In the genomic region with DNA sequence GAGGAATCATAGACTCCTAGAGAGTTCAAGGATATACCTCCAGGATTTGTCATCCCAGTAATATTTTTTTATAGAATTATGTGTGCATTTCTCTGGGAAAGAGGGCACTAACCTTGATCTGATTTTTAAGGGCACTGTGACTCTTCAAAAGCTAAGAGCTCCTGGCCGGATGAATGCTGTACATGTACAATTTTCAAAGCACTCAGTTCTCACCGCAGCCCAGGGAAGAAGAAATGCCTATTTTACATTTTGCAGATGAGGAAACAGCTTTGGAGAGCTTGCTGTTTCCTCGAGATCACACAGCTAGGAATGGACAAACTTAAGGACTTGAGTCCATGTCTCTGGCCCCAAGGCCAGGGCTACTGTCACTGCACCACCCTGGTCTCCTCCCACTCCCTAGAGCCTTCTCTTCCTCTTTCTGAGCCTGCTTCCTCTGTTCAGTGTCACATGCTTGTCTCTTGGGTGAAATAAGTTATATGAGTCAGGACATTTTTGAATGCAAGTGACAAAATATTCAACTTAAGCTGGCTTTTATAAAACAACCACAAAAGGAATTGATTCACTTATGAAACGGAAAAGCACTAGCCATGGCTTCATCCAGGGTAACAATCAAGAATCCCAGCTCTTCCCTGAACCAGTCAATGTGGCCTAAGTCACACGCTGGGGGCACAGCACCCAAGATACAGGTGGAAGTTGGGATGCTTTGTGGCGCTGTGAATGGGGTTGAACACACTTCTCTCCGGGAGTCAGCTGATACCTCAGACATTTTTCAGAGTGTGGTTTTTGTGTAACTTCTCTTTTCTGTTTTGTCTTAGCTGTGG, we compare ENCODE assay signal across 9 cellular contexts. TPM values are rescaled to one million over a fixed set of nuclear protein-coding genes. Genes with fewer than 3 reads are reported as not detected.
DNase-seq lines count a peak whose midpoint lies in the region; ATAC-seq and TF ChIP-seq lines count a peak whose summit lies in the region.
"Had no signal": no experiment of that assay in that cellular context is flagged by ENCODE, and none has a peak within 500 bp of the region (broad histone marks: within the 10 kb centered on the region; RNA-seq: fewer than 3 reads in every experiment).

No MANE protein-coding gene starts in this region.

- peaks cover 0 to 13% (median 0%) of the 10 kb centered on the region in 11 experiments; a peak in 2 of 22 replicates for H3K9me3 ChIP-seq in BLaER1 treated with 17β-estradiol and CSF1 and Interleukin-3, amounts not matched to agents 10 nM and 100 nM (replicated peaks in 1 of 11)
- H3K9me3 ChIP-seq in naive thymus-derived CD4-positive, alpha-beta T cell (ENCODE audit: control insufficient read depth in 2 of 3, low read length in 3 of 3): no peaks in the 10 kb centered on the region
- no peaks in the 10 kb centered on the region for H3K9me3 ChIP-seq in MM.1S (replicated peaks; ENCODE audit: insufficient read depth, low read length)
- H3K9me3 ChIP-seq in MG63: no peaks in the 10 kb centered on the region

- peaks cover 31% of the 10 kb centered on the region for H3K27me3 Mint-ChIP-seq in activated T-cell treated with anti-CD3 and anti-CD28 coated beads, Interleukin-2, amount 50 U/mL, for 72 hours (ENCODE audit: low read depth)
- peaks cover 0 to 8% (median 0%) of the 10 kb centered on the region in 5 donors for H3K27me3 Mint-ChIP-seq in naive thymus-derived CD4-positive, alpha-beta T cell

- ATAC-seq in GM19351 (IDR thresholded peaks at IDR 0.05; ENCODE audit: unreplicated experiment) (peak; percentile 80), HG03469 (IDR thresholded peaks at IDR 0.05; ENCODE audit: unreplicated experiment) (peak; percentile 63)
- ATAC-seq in activated T-cell treated with anti-CD3 and anti-CD28 coated beads, Interleukin-2, amount 50 U/mL, for 72 hours (replicated peaks in 1 of 2): peak; percentile 72 to 76
- ATAC-seq in naive thymus-derived CD4-positive, alpha-beta T cell: peak; percentile 84

- H3F3A ChIP-seq in MM.1S (ENCODE audit: insufficient read depth, low read length): peaks cover 8% of the 10 kb centered on the region; the same call in 1 of the 2 replicates

- peak in 1 of 2 donors; percentile 19 for DNase-seq in activated T-cell treated with anti-CD3 and anti-CD28 coated beads, Interleukin-2, amount 50 U/mL, for 72 hours
- peak in 7 of 9 donors; percentile 15 to 48 (median 39) for DNase-seq in naive thymus-derived CD4-positive, alpha-beta T cell
- DNase-seq in MM.1S: no peak
- DNase-seq in MG63: no peak
- DNase-seq in COLO668 (lab: John Stamatoyannopoulos, UW; ENCODE audit: unreplicated experiment): no peak

- H3K36me3 ChIP-seq in BLaER1 treated with 17β-estradiol and CSF1 and Interleukin-3, amounts not matched to agents 10 nM and 100 nM: no peaks in the 10 kb centered on the region
- no peaks in the 10 kb centered on the region for H3K36me3 ChIP-seq in naive thymus-derived CD4-positive, alpha-beta T cell (ENCODE audit: control insufficient read depth in 2 of 3, insufficient read depth in 3 of 3, low read length in 3 of 3)
- no peaks in the 10 kb centered on the region for H3K36me3 ChIP-seq in MM.1S (replicated peaks; ENCODE audit: insufficient read depth, low read length)
- H3K36me3 ChIP-seq in MG63: no peaks in the 10 kb centered on the region

- peak overlapping the region; percentile 60 to 81 (median 76) for H3K9ac ChIP-seq in BLaER1 treated with 17β-estradiol and CSF1 and Interleukin-3, amounts not matched to agents 10 nM and 100 nM
- no peak overlapping the region for H3K9ac ChIP-seq in MM.1S (ENCODE audit: low read length)

- no peaks in the 10 kb centered on the region for H3K79me2 ChIP-seq in MM.1S (ENCODE audit: low read length)

- POLR2A ChIA-PET in naive thymus-derived CD4-positive, alpha-beta T cell (lab: Charles Lee): interaction anchor here (0.9 to 3.7 kb wide), 13 partner anchors 10 to 76 kb away, joined by 3 to 21 read pairs (median 5); partner anchors contain the start of gene TGFBR1

- peak overlapping the region; percentile 86 to 98 (median 93) for H3K4me2 ChIP-seq in BLaER1 treated with 17β-estradiol and CSF1 and Interleukin-3, amounts not matched to agents 10 nM and 100 nM
- no peak overlapping the region for H3K4me2 ChIP-seq in MM.1S (ENCODE audit: low read depth, low read length)

- CTCF ChIA-PET in naive thymus-derived CD4-positive, alpha-beta T cell (lab: Charles Lee): interaction anchor here (1.8 to 2.5 kb wide), 4 partner anchors 9 to 77 kb away, joined by 4 to 8 read pairs (median 5); no protein-coding TSS in a partner anchor

- peaks cover 44 to 94% (median 53%) of the 10 kb centered on the region in 10 experiments for H3K4me1 ChIP-seq in BLaER1 treated with 17β-estradiol and CSF1 and Interleukin-3, amounts not matched to agents 10 nM and 100 nM
- peaks cover 56 to 68% of the 10 kb centered on the region in 2 donors for H3K4me1 ChIP-seq in naive thymus-derived CD4-positive, alpha-beta T cell (ENCODE audit: control insufficient read depth in 2 of 2, insufficient read depth in 2 of 2, low read length in 2 of 2)
- peaks cover 31% of the 10 kb centered on the region for H3K4me1 ChIP-seq in MM.1S (ENCODE audit: low read length)

- H3K4me1 Mint-ChIP-seq in activated T-cell treated with anti-CD3 and anti-CD28 coated beads, Interleukin-2, amount 50 U/mL, for 72 hours (ENCODE audit: low read depth): peaks cover 53% of the 10 kb centered on the region
- H3K4me1 Mint-ChIP-seq in naive thymus-derived CD4-positive, alpha-beta T cell: peaks cover 69 to 90% (median 77%) of the 10 kb centered on the region in 7 donors

- intact Hi-C loops in naive thymus-derived CD4-positive, alpha-beta T cell (cut with micrococcal nuclease): loop anchor here (1.0 to 10.0 kb wide), 7 partner anchors 10 to 763 kb away; partner anchors contain the start of genes ANKS6 (in 1 of the 2) and NR4A3 (in 1 of the 2)

- peak overlapping the region; percentile 13 for H3K27ac Mint-ChIP-seq in activated T-cell treated with anti-CD3 and anti-CD28 coated beads, Interleukin-2, amount 50 U/mL, for 72 hours
- peak overlapping the region in 7 of 9 donors; percentile 5 to 95 (median 60) for H3K27ac Mint-ChIP-seq in naive thymus-derived CD4-positive, alpha-beta T cell
- H3K27ac Mint-ChIP-seq: nephron had no signal

- peaks cover 5 to 7% of the 10 kb centered on the region in 2 donors for H3K36me3 Mint-ChIP-seq in activated T-cell treated with anti-CD3 and anti-CD28 coated beads, Interleukin-2, amount 50 U/mL, for 72 hours (ENCODE audit: insufficient read depth in 2 of 2)
- H3K36me3 Mint-ChIP-seq in naive thymus-derived CD4-positive, alpha-beta T cell: peaks cover 0 to 41% (median 0%) of the 10 kb centered on the region in 5 donors

- H3K4me3 Mint-ChIP-seq in activated T-cell treated with anti-CD3 and anti-CD28 coated beads, Interleukin-2, amount 50 U/mL, for 72 hours: peak overlapping the region; percentile 50 to 88
- H3K4me3 Mint-ChIP-seq in naive thymus-derived CD4-positive, alpha-beta T cell: peak overlapping the region; percentile 79 to 92 (median 89)
- H3K4me3 Mint-ChIP-seq: nephron had no signal

- H3K27me3 ChIP-seq in BLaER1 treated with 17β-estradiol and CSF1 and Interleukin-3, amounts not matched to agents 10 nM and 100 nM: peaks cover 0 to 12% (median 0%) of the 10 kb centered on the region in 11 experiments; a peak in 3 of 22 replicates
- H3K27me3 ChIP-seq in naive thymus-derived CD4-positive, alpha-beta T cell (ENCODE audit: control insufficient read depth in 2 of 2, insufficient read depth in 2 of 2, low read length in 2 of 2): no peaks in the 10 kb centered on the region
- H3K27me3 ChIP-seq in MM.1S (replicated peaks; ENCODE audit: insufficient read depth, low read length) (no peaks in the 10 kb centered on the region), MG63 (no peaks in the 10 kb centered on the region)

- TF ChIP-seq CTCF in MM.1S (IDR thresholded peaks at IDR 0.05; ENCODE audit: low read length): no peak

- H3K27ac ChIP-seq in BLaER1 treated with 17β-estradiol and CSF1 and Interleukin-3, amounts not matched to agents 10 nM and 100 nM: peak overlapping the region; percentile 76 to 96 (median 89)
- H3K27ac ChIP-seq in naive thymus-derived CD4-positive, alpha-beta T cell (ENCODE audit: low read depth, low read length): peak overlapping the region; percentile 1
- H3K27ac ChIP-seq in MM.1S (ENCODE audit: low read length): no peak overlapping the region

- H4K20me1 ChIP-seq in BLaER1 treated with 17β-estradiol and CSF1 and Interleukin-3, amounts not matched to agents 10 nM and 100 nM: no peaks in the 10 kb centered on the region
- H4K20me1 ChIP-seq in MM.1S (ENCODE audit: insufficient read depth, low read length): no peaks in the 10 kb centered on the region

- H3K9me3 Mint-ChIP-seq in activated T-cell treated with anti-CD3 and anti-CD28 coated beads, Interleukin-2, amount 50 U/mL, for 72 hours: peaks cover 0 to 4% of the 10 kb centered on the region in 2 donors
- peaks cover 0 to 10% (median 0%) of the 10 kb centered on the region in 11 donors for H3K9me3 Mint-ChIP-seq in naive thymus-derived CD4-positive, alpha-beta T cell
- H3K9me3 Mint-ChIP-seq: nephron had no signal

- H3K4me3 ChIP-seq in BLaER1 treated with 17β-estradiol and CSF1 and Interleukin-3, amounts not matched to agents 10 nM and 100 nM: peak overlapping the region in 7 of 10 experiments; percentile 1 to 42 (median 31); a peak in 8 of 20 replicates
- peak overlapping the region; percentile 56 for H3K4me3 ChIP-seq in naive thymus-derived CD4-positive, alpha-beta T cell (ENCODE audit: low read length)
- H3K4me3 ChIP-seq in MM.1S (ENCODE audit: low read length): no peak overlapping the region
- H3K4me3 ChIP-seq in MG63: no peak overlapping the region

- no peaks in the 10 kb centered on the region for H3K9me2 ChIP-seq in MM.1S (replicated peaks; ENCODE audit: insufficient read depth, low read length)

- no peak overlapping the region for H2AFZ ChIP-seq in MM.1S (ENCODE audit: low read length)

RNA-seq across cellular contexts. Expression of gene TGFBR1, which starts 45.6 kb away (rescaled TPM):
- 10 to 100 TPM; 31.0 to 33.5 TPM for total RNA-seq in activated T-cell treated with anti-CD3 and anti-CD28 coated beads, Interleukin-2, amount 50 U/mL, for 72 hours
- total RNA-seq in naive thymus-derived CD4-positive, alpha-beta T cell: 10 to 100 TPM; 20.6 to 95.5 (median 29.5) TPM
- polyA plus RNA-seq in naive thymus-derived CD4-positive, alpha-beta T cell: 10 to 100 TPM; 18.3 to 22.0 TPM
- total RNA-seq in MG63 (2014; rRNA removed; shearing (Covaris generic); ENCODE audit: low replicate concordance): 19.1 and 29.4 TPM in 2 replicates

Comparison
In these comparisons a context has a peak if more than half of its experiments do, and no peak if none do; other contexts are left out.
1. H3K4me3 ChIP-seq: peak in BLaER1 treated with 17β-estradiol and CSF1 and Interleukin-3, amounts not matched to agents 10 nM and 100 nM (7 of 10) and naive thymus-derived CD4-positive, alpha-beta T cell (single experiment); none in MM.1S (single experiment) and MG63 (single experiment).
2. DNase-seq: peak in naive thymus-derived CD4-positive, alpha-beta T cell (7 of 9); none in MM.1S (single experiment), MG63 (single experiment) and COLO668 (single experiment).
3. Peak in every context shown above with its lines, with median percentiles within 50 percentile points of each other: ATAC-seq.